Comparison of ENCODE assay signal across 2 cellular contexts in genomic region chr14:102498005-102498677, GRCh38.
TF ChIP-seq lines count a peak whose summit lies in the region.

No MANE protein-coding gene starts in this region.

TF ChIP-seq in IMR-90, 13 proteins besides CTCF, POLR2A, EP300 and RAD21:
- TF ChIP-seq SMC3 (IDR thresholded peaks at IDR 0.05; ENCODE audit: low read depth, low read length) = no peak
- TF ChIP-seq NFE2L2 (IDR thresholded peaks at IDR 0.05; ENCODE audit: low read depth, low read length) = no peak
- no peak for TF ChIP-seq CHD1 (IDR thresholded peaks at IDR 0.05; ENCODE audit: low read depth, low read length)

TF ChIP-seq in K562, 482 proteins besides CTCF, POLR2A, EP300 and RAD21:
- TF ChIP-seq ZNF785 (CRISPR knock-in tag; IDR thresholded peaks at IDR 0.05) (no peak), USF1 (CRISPR knock-in tag; IDR thresholded peaks at IDR 0.05) (peak; percentile 60), USF2 (CRISPR knock-in tag; IDR thresholded peaks at IDR 0.05) (0 out of 2 replicates have a peak, but pooled peaks have one; percentile 19), SMC3 (conservative IDR thresholded peaks at IDR 0.05; ENCODE audit: insufficient read depth, low read depth, low read length) (0 out of 2 replicates have a peak, but pooled peaks have one; percentile 23), PTRF (tag; IDR thresholded peaks at IDR 0.05) (no peak), CTCFL (IDR thresholded peaks at IDR 0.05; ENCODE audit: borderline replicate concordance, insufficient read depth, low read depth, low read length, poor library complexity, severe bottlenecking) (peak; percentile 67), HCFC1 (IDR thresholded peaks at IDR 0.05; ENCODE audit: low read depth, low read length) (0 out of 2 replicates have a peak, but pooled peaks have one; percentile 27), SMARCA5 (IDR thresholded peaks at IDR 0.05) (no peak), CREB3L1 (IDR thresholded peaks at IDR 0.05; ENCODE audit: borderline replicate concordance, low read depth) (no peak), BHLHE40 (IDR thresholded peaks at IDR 0.05; ENCODE audit: low read length) (peak; percentile 34; the same call in 1 of the 2 replicates), ZC3H11A (IDR thresholded peaks at IDR 0.05; ENCODE audit: low read depth, low read length) (no peak), MBD1 (CRISPR knock-in tag; IDR thresholded peaks at IDR 0.05) (no peak)
TF ChIP-seq in K562: peak in this region for 6.
